In the genomic region with DNA sequence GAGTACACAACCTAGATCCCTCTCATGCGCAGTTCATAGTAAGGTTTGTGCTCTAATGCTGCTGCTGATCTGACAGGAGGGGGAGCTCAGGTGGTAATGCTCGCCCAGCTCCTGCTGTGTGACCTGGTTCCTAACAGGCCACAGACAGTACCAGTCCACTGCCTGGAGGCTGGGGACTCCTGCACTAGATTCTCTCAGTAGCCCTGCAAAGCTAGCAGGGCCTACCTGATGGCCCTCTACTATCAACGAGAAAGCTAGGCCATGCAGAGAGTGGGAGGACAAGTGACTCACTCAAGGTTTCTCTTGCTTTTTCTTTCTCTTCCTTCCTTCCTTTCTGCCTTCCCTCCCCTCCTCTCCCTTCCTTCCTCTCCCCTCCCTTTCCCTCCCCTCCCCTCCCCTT, we compare ENCODE assay signal across 17 cellular contexts. TPM values are rescaled to one million over a fixed set of nuclear protein-coding genes. Genes with fewer than 3 reads are reported as not detected.
DNase-seq lines count a peak whose midpoint lies in the region; ATAC-seq and TF ChIP-seq lines count a peak whose summit lies in the region.
"Had no signal": no experiment of that assay in that cellular context is flagged by ENCODE, and none has a peak within 500 bp of the region (broad histone marks: within the 10 kb centered on the region; RNA-seq: fewer than 3 reads in every experiment).

No MANE protein-coding gene starts in this region.

- no peaks in the 10 kb centered on the region for H3K36me3 Mint-ChIP-seq in T-helper 17 cell (ENCODE audit: low read depth)

- TF ChIP-seq CTCF in Peyer's patch (IDR thresholded peaks at IDR 0.05) (no peak), GM10248 (IDR thresholded peaks at IDR 0.05; ENCODE audit: control extremely low read depth, extremely low read depth, low read depth, missing control alignments) (no peak)

- H3K27ac Mint-ChIP-seq in T-helper 17 cell, result peak overlapping the region; percentile 82
- H3K27ac Mint-ChIP-seq: activated B cell treated with CpG ODN at 0.5 μM for 24 hours had no signal

- CTCF ChIA-PET in GM10248 (lab: Yijun Ruan, JAX), result interaction anchor here (1.1 to 5.5 kb wide), 5 partner anchors 44 to 278 kb away, joined by 3 to 39 read pairs (median 9); a partner anchor contains a TSS

- peak; percentile 38 for ATAC-seq in T-helper 17 cell
- peak; percentile 70 for ATAC-seq in stimulated activated naive CD8-positive, alpha-beta T cell treated with anti-CD3 and anti-CD28 coated beads, Interleukin-15, Interleukin-2, amounts not matched to agents 100 U/mL and 50 U/mL, for 24 hours

- H3K27ac ChIP-seq in Peyer's patch, result peak overlapping the region in 1 of 4 donors; percentile 12
- H3K27ac ChIP-seq: colonic mucosa, epithelial cell of prostate, neutrophil had no signal

- DNase-seq in stimulated activated CD4-positive, alpha-beta T cell treated with anti-CD3 and anti-CD28 coated beads, Interleukin-12 subunit alpha, Interleukin-12 subunit beta, amount 100 ng/mL, for 4 hours, result peak; percentile 26
- no peak for DNase-seq in stimulated activated CD4-positive, alpha-beta T cell treated with anti-CD3 and anti-CD28 coated beads, Interleukin-4, amount 100 ng/mL, for 1 hour
- DNase-seq in T-helper 17 cell, result no peak
- DNase-seq in activated gamma-delta T cell treated with anti-CD3 and anti-CD28 coated beads, Interleukin-2, amount 50 U/mL, for 16 hours (ENCODE audit: low read depth), result peak; percentile 14
- peak; percentile 37 for DNase-seq in stimulated activated naive CD8-positive, alpha-beta T cell treated with anti-CD3 and anti-CD28 coated beads, Interleukin-15, Interleukin-2, amounts not matched to agents 100 U/mL and 50 U/mL, for 24 hours
- no peak for DNase-seq in NOMO-1 (lab: John Stamatoyannopoulos, UW; ENCODE audit: unreplicated experiment in 2 of 2)
- no peak for DNase-seq in Peyer's patch
- no peak for DNase-seq in GM10248 (ENCODE audit: extremely low spot score)
- DNase-seq: activated B cell treated with CpG ODN at 0.5 μM for 24 hours, colonic mucosa, DMS79 treated with DMSO at 0.1 percent for 48 hours, H9, islet precursor cell, mesendoderm, NCI-H1105 had no signal

- no peak for TF ChIP-seq POLR2A in Peyer's patch (IDR thresholded peaks at IDR 0.05)

- peaks cover 0 to 5% (median 0%) of the 10 kb centered on the region in 4 donors for H3K4me1 ChIP-seq in Peyer's patch
- H3K4me1 ChIP-seq: colonic mucosa had no signal

- no peaks in the 10 kb centered on the region for H3K27me3 ChIP-seq in Peyer's patch
- H3K27me3 ChIP-seq: colonic mucosa had no signal

- no peaks in the 10 kb centered on the region for H3K27me3 Mint-ChIP-seq in T-helper 17 cell

- no peak overlapping the region for H3K4me3 ChIP-seq in Peyer's patch
- H3K4me3 ChIP-seq: colonic mucosa had no signal

- peaks cover 33% of the 10 kb centered on the region for H3K4me1 Mint-ChIP-seq in T-helper 17 cell
- H3K4me1 Mint-ChIP-seq: H9 had no signal

- H3K36me3 ChIP-seq in Peyer's patch, result no peaks in the 10 kb centered on the region
- H3K36me3 ChIP-seq: colonic mucosa, neutrophil had no signal

- POLR2A ChIA-PET in GM10248 (lab: Yijun Ruan, JAX), result no interaction called here

- H3K4me3 Mint-ChIP-seq in T-helper 17 cell, result no peak overlapping the region
- H3K4me3 Mint-ChIP-seq: activated B cell treated with CpG ODN at 0.5 μM for 24 hours, H9 had no signal

- H3K9me3 ChIP-seq in T-helper 17 cell (ENCODE audit: control insufficient read depth, low read length, poor library complexity, severe bottlenecking), result no peaks in the 10 kb centered on the region
- no peaks in the 10 kb centered on the region for H3K9me3 ChIP-seq in Peyer's patch
- H3K9me3 ChIP-seq: colonic mucosa, neutrophil had no signal

RNA-seq across cellular contexts. Expression of a gene that starts 55.1 kb away (rescaled TPM):
- total RNA-seq in T-helper 17 cell (not detected), Peyer's patch (not detected)
- total RNA-seq: activated B cell treated with CpG ODN at 0.5 μM for 24 hours, colonic mucosa, H9 had no signal

Comparison
In these comparisons a context has a peak if more than half of its experiments do, and no peak if none do; other contexts are left out.
1. DNase-seq: peak in stimulated activated CD4-positive, alpha-beta T cell treated with anti-CD3 and anti-CD28 coated beads, Interleukin-12 subunit alpha, Interleukin-12 subunit beta, amount 100 ng/mL, for 4 hours (single experiment), activated gamma-delta T cell treated with anti-CD3 and anti-CD28 coated beads, Interleukin-2, amount 50 U/mL, for 16 hours (single experiment) and stimulated activated naive CD8-positive, alpha-beta T cell treated with anti-CD3 and anti-CD28 coated beads, Interleukin-15, Interleukin-2, amounts not matched to agents 100 U/mL and 50 U/mL, for 24 hours (single experiment); none in stimulated activated CD4-positive, alpha-beta T cell treated with anti-CD3 and anti-CD28 coated beads, Interleukin-4, amount 100 ng/mL, for 1 hour (single experiment), T-helper 17 cell (0 of 3), NOMO-1 (0 of 2), Peyer's patch (0 of 3) and GM10248 (single experiment).